18 cellular contexts compared by ENCODE assay signal in genomic region chr5:135724475-135725065, GRCh38.
"Had no signal": no experiment of that assay in that cellular context is flagged by ENCODE, and none has a peak within 500 bp of the region (broad histone marks: within the 10 kb centered on the region; RNA-seq: fewer than 3 reads in every experiment).

No MANE protein-coding gene starts in this region.

- H3K9me3 ChIP-seq: adrenal gland had no signal

- H3K27ac ChIP-seq: adrenal gland, cardiac muscle cell, dorsolateral prefrontal cortex, hepatocyte had no signal

- DNase-seq: activated CD4-positive, alpha-beta T cell treated with anti-CD3 and anti-CD28 coated beads for 4 hours; activated CD8-positive, alpha-beta T cell treated with anti-CD3 and anti-CD28 coated beads for 36 hours; activated effector memory CD4-positive, alpha-beta T cell treated with Interleukin-2 at 50 U/mL for 16 hours; activated naive CD4-positive, alpha-beta T cell treated with anti-CD3 and anti-CD28 coated beads, Interleukin-2, amount 50 U/mL, for 16 hours; activated T-cell treated with anti-CD3 and anti-CD28 coated beads, Interleukin-2, amount 50 U/mL, for 4 hours; dorsolateral prefrontal cortex; endodermal cell; erythroblast; kidney glomerular epithelial cell; mammary epithelial cell; retina; T-helper 2 cell had no signal

- ATAC-seq: activated CD8-positive, alpha-beta T cell treated with anti-CD3 and anti-CD28 coated beads for 36 hours; activated T-cell treated with anti-CD3 and anti-CD28 coated beads, Interleukin-2, amount 50 U/mL, for 4 hours; natural killer cell treated with Interleukin-12 subunit alpha and Interleukin-12 subunit beta and Interleukin-15 and Interleukin-18, amount 100 ng/mL, for 72 hours; WTC11 had no signal

- H3K4me1 ChIP-seq: adrenal gland had no signal

- H3K4me3 ChIP-seq: adrenal gland, cardiac muscle cell, dorsolateral prefrontal cortex, hepatocyte, smooth muscle cell had no signal

- H3K27me3 ChIP-seq: adrenal gland, cardiac muscle cell, hepatocyte had no signal

- H3K36me3 ChIP-seq: adrenal gland, cardiac muscle cell had no signal
